Comparison of ENCODE assay signal across 1 cellular context in the genomic region with DNA sequence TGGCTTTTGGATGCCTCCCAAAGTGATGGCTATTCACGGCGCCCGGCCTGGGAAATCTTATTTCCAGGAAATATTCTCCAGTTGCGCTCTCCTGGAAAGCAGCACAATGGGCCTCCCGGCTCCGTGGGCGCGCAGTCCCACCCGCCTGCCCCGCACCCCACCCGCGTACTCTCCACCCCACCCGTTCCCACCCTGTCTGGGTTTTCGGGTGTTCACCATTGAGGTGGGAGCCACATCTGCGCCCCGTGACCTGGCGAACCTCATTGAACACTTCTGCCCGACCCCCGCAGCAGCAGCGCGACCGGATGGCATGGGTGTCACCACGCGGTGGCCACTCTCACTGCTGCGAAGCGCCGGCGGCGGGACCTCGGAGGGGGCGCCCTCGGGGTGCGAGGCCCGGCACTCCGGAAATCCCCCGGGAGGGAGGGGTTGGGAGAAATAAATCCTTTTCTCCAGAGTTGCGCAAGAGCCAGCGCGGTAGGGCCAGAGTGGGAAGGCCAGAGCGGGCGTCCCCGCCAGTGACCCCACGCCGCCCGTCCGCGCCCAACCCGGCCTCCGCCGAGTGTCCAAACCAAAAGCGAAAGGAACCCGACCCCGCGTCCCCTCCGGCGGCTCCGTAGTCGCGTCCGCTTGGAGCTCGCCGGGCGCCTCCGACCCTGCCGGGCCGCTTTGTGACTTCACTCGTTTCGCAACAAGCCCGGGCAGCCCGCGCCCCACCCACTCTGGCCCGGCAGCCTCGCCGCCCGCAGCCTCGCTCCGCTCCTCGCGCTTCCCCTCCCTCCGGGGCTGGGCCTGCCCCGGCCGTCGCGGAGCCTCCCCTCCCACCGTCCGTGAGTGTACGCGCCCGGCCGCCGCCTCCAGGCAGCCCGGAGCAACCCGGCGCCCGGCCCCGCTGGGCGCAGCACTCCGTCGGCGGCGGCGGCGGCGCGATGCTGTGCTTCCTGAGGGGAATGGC.
TF ChIP-seq lines count a peak whose summit lies in the region.

A gene with protein sequence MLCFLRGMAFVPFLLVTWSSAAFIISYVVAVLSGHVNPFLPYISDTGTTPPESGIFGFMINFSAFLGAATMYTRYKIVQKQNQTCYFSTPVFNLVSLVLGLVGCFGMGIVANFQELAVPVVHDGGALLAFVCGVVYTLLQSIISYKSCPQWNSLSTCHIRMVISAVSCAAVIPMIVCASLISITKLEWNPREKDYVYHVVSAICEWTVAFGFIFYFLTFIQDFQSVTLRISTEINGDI (plus strand): TSS at position 720 of the 955 bp plus-strand sequence. CDS start 210 bp downstream, at position 930.

TF ChIP-seq in K562, 482 proteins besides CTCF, POLR2A, EP300 and RAD21 (continued from another document and continues in another):
- no peak for TF ChIP-seq PPARD (CRISPR knock-in tag; IDR thresholded peaks at IDR 0.05)
- no peak for TF ChIP-seq ZSCAN32 (CRISPR knock-in tag; IDR thresholded peaks at IDR 0.05)
- TF ChIP-seq RBM25 (IDR thresholded peaks at IDR 0.05; ENCODE audit: low read depth, low read length, severe bottlenecking), result peak; percentile 100
- TF ChIP-seq ZBTB7A (IDR thresholded peaks at IDR 0.05; ENCODE audit: borderline replicate concordance, control insufficient read depth, low read depth, low read length), result peak; percentile 71; the same call in 1 of the 2 replicates
- TF ChIP-seq ZNF146 (CRISPR knock-in tag; IDR thresholded peaks at IDR 0.05; ENCODE audit: unreplicated experiment), result no peak
- TF ChIP-seq TFAM (CRISPR knock-in tag; conservative IDR thresholded peaks at IDR 0.05), result no peak
- TF ChIP-seq ZNF384 (IDR thresholded peaks at IDR 0.05; ENCODE audit: low read depth, low read length), result no peak
- TF ChIP-seq, protein P1, sequence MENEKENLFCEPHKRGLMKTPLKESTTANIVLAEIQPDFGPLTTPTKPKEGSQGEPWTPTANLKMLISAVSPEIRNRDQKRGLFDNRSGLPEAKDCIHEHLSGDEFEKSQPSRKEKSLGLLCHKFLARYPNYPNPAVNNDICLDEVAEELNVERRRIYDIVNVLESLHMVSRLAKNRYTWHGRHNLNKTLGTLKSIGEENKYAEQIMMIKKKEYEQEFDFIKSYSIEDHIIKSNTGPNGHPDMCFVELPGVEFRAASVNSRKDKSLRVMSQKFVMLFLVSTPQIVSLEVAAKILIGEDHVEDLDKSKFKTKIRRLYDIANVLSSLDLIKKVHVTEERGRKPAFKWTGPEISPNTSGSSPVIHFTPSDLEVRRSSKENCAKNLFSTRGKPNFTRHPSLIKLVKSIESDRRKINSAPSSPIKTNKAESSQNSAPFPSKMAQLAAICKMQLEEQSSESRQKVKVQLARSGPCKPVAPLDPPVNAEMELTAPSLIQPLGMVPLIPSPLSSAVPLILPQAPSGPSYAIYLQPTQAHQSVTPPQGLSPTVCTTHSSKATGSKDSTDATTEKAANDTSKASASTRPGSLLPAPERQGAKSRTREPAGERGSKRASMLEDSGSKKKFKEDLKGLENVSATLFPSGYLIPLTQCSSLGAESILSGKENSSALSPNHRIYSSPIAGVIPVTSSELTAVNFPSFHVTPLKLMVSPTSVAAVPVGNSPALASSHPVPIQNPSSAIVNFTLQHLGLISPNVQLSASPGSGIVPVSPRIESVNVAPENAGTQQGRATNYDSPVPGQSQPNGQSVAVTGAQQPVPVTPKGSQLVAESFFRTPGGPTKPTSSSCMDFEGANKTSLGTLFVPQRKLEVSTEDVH (IDR thresholded peaks at IDR 0.05; ENCODE audit: low read depth, partially characterized antibody), result no peak
- TF ChIP-seq, protein P2, sequence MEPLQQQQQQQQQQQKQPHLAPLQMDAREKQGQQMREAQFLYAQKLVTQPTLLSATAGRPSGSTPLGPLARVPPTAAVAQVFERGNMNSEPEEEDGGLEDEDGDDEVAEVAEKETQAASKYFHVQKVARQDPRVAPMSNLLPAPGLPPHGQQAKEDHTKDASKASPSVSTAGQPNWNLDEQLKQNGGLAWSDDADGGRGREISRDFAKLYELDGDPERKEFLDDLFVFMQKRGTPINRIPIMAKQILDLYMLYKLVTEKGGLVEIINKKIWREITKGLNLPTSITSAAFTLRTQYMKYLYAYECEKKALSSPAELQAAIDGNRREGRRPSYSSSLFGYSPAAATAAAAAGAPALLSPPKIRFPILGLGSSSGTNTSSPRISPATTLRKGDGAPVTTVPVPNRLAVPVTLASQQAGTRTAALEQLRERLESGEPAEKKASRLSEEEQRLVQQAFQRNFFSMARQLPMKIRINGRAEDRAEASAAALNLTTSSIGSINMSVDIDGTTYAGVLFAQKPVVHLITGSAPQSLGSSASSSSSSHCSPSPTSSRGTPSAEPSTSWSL (CRISPR knock-in tag; IDR thresholded peaks at IDR 0.05; ENCODE audit: borderline replicate concordance), result no peak
- TF ChIP-seq ZNF699 (CRISPR knock-in tag; IDR thresholded peaks at IDR 0.05; ENCODE audit: insufficient replicate concordance), result no peak
- TF ChIP-seq NCOR1 (IDR thresholded peaks at IDR 0.05), result no peak
- TF ChIP-seq SIRT6 (IDR thresholded peaks at IDR 0.05; ENCODE audit: low read depth, low read length), result no peak
- peak; percentile 64; the same call in 1 of the 2 replicates for TF ChIP-seq KAT7 (CRISPR knock-in tag; IDR thresholded peaks at IDR 0.05; ENCODE audit: borderline replicate concordance)
- TF ChIP-seq C11orf30 (IDR thresholded peaks at IDR 0.05; ENCODE audit: low read depth), result no peak
- no peak for TF ChIP-seq RFX7 (CRISPR knock-in tag; IDR thresholded peaks at IDR 0.05)
- TF ChIP-seq RNF2 (IDR thresholded peaks at IDR 0.05), result peak; percentile 56
- TF ChIP-seq NFATC3 (IDR thresholded peaks at IDR 0.05), result no peak
- TF ChIP-seq, protein P3, sequence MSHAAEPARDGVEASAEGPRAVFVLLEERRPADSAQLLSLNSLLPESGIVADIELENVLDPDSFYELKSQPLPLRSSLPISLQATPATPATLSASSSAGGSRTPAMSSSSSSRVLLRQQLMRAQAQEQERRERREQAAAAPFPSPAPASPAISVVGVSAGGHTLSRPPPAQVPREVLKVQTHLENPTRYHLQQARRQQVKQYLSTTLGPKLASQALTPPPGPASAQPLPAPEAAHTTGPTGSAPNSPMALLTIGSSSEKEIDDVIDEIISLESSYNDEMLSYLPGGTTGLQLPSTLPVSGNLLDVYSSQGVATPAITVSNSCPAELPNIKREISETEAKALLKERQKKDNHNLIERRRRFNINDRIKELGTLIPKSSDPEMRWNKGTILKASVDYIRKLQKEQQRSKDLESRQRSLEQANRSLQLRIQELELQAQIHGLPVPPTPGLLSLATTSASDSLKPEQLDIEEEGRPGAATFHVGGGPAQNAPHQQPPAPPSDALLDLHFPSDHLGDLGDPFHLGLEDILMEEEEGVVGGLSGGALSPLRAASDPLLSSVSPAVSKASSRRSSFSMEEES (CRISPR knock-in tag; IDR thresholded peaks at IDR 0.05), result no peak
- TF ChIP-seq, protein P4, sequence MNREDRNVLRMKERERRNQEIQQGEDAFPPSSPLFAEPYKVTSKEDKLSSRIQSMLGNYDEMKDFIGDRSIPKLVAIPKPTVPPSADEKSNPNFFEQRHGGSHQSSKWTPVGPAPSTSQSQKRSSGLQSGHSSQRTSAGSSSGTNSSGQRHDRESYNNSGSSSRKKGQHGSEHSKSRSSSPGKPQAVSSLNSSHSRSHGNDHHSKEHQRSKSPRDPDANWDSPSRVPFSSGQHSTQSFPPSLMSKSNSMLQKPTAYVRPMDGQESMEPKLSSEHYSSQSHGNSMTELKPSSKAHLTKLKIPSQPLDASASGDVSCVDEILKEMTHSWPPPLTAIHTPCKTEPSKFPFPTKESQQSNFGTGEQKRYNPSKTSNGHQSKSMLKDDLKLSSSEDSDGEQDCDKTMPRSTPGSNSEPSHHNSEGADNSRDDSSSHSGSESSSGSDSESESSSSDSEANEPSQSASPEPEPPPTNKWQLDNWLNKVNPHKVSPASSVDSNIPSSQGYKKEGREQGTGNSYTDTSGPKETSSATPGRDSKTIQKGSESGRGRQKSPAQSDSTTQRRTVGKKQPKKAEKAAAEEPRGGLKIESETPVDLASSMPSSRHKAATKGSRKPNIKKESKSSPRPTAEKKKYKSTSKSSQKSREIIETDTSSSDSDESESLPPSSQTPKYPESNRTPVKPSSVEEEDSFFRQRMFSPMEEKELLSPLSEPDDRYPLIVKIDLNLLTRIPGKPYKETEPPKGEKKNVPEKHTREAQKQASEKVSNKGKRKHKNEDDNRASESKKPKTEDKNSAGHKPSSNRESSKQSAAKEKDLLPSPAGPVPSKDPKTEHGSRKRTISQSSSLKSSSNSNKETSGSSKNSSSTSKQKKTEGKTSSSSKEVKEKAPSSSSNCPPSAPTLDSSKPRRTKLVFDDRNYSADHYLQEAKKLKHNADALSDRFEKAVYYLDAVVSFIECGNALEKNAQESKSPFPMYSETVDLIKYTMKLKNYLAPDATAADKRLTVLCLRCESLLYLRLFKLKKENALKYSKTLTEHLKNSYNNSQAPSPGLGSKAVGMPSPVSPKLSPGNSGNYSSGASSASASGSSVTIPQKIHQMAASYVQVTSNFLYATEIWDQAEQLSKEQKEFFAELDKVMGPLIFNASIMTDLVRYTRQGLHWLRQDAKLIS (CRISPR knock-in tag; IDR thresholded peaks at IDR 0.05), result 0 out of 2 replicates have a peak, but pooled peaks have one; percentile 47
- TF ChIP-seq, protein P5, sequence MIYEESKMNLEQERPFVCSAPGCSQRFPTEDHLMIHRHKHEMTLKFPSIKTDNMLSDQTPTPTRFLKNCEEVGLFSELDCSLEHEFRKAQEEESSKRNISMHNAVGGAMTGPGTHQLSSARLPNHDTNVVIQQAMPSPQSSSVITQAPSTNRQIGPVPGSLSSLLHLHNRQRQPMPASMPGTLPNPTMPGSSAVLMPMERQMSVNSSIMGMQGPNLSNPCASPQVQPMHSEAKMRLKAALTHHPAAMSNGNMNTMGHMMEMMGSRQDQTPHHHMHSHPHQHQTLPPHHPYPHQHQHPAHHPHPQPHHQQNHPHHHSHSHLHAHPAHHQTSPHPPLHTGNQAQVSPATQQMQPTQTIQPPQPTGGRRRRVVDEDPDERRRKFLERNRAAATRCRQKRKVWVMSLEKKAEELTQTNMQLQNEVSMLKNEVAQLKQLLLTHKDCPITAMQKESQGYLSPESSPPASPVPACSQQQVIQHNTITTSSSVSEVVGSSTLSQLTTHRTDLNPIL (CRISPR knock-in tag; IDR thresholded peaks at IDR 0.05), result no peak
- no peak; the same call in 1 of the 2 replicates for TF ChIP-seq ZNF75A (CRISPR knock-in tag; IDR thresholded peaks at IDR 0.05)
- TF ChIP-seq, protein P6, sequence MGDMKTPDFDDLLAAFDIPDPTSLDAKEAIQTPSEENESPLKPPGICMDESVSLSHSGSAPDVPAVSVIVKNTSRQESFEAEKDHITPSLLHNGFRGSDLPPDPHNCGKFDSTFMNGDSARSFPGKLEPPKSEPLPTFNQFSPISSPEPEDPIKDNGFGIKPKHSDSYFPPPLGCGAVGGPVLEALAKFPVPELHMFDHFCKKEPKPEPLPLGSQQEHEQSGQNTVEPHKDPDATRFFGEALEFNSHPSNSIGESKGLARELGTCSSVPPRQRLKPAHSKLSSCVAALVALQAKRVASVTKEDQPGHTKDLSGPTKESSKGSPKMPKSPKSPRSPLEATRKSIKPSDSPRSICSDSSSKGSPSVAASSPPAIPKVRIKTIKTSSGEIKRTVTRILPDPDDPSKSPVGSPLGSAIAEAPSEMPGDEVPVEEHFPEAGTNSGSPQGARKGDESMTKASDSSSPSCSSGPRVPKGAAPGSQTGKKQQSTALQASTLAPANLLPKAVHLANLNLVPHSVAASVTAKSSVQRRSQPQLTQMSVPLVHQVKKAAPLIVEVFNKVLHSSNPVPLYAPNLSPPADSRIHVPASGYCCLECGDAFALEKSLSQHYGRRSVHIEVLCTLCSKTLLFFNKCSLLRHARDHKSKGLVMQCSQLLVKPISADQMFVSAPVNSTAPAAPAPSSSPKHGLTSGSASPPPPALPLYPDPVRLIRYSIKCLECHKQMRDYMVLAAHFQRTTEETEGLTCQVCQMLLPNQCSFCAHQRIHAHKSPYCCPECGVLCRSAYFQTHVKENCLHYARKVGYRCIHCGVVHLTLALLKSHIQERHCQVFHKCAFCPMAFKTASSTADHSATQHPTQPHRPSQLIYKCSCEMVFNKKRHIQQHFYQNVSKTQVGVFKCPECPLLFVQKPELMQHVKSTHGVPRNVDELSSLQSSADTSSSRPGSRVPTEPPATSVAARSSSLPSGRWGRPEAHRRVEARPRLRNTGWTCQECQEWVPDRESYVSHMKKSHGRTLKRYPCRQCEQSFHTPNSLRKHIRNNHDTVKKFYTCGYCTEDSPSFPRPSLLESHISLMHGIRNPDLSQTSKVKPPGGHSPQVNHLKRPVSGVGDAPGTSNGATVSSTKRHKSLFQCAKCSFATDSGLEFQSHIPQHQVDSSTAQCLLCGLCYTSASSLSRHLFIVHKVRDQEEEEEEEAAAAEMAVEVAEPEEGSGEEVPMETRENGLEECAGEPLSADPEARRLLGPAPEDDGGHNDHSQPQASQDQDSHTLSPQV (IDR thresholded peaks at IDR 0.05), result peak; percentile 79
- TF ChIP-seq GTF2F1 (IDR thresholded peaks at IDR 0.05; ENCODE audit: low read depth, low read length), result no peak
- peak; percentile 82 for TF ChIP-seq ZNF175 (CRISPR knock-in tag; IDR thresholded peaks at IDR 0.05; ENCODE audit: low read depth)
- no peak for TF ChIP-seq ETV5 (CRISPR knock-in tag; IDR thresholded peaks at IDR 0.05; ENCODE audit: low read depth)
- TF ChIP-seq ZNF282 (CRISPR knock-in tag; IDR thresholded peaks at IDR 0.05), result no peak
- TF ChIP-seq LEF1 (IDR thresholded peaks at IDR 0.05), result no peak
- TF ChIP-seq BCL6 (CRISPR knock-in tag; IDR thresholded peaks at IDR 0.05), result no peak
- peak; percentile 70; the same call in 1 of the 2 replicates for TF ChIP-seq PML (IDR thresholded peaks at IDR 0.05; ENCODE audit: low read length)
- no peak for TF ChIP-seq ARNT (IDR thresholded peaks at IDR 0.05)
- no peak for TF ChIP-seq MTF1 (CRISPR knock-in tag; IDR thresholded peaks at IDR 0.05; ENCODE audit: borderline replicate concordance)
- TF ChIP-seq, protein P7, sequence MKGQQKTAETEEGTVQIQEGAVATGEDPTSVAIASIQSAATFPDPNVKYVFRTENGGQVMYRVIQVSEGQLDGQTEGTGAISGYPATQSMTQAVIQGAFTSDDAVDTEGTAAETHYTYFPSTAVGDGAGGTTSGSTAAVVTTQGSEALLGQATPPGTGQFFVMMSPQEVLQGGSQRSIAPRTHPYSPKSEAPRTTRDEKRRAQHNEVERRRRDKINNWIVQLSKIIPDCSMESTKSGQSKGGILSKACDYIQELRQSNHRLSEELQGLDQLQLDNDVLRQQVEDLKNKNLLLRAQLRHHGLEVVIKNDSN (CRISPR knock-in tag; IDR thresholded peaks at IDR 0.05), result no peak
- no peak for TF ChIP-seq PCBP2 (IDR thresholded peaks at IDR 0.05; ENCODE audit: low read depth, low read length, poor library complexity, severe bottlenecking)
- no peak for TF ChIP-seq POLR3G (IDR thresholded peaks at IDR 0.05; ENCODE audit: extremely low read depth, insufficient read length, insufficient replicate concordance)
- peak; percentile 59 for TF ChIP-seq ELF1 (tag; IDR thresholded peaks at IDR 0.05)
- TF ChIP-seq GABPB2 (CRISPR knock-in tag; conservative IDR thresholded peaks at IDR 0.05), result no peak
- peak; percentile 38 for TF ChIP-seq TAF9B (IDR thresholded peaks at IDR 0.05; ENCODE audit: partially characterized antibody)
- TF ChIP-seq DNMT1 (IDR thresholded peaks at IDR 0.05), result no peak
- TF ChIP-seq SMAD1 (IDR thresholded peaks at IDR 0.05; ENCODE audit: low read depth, low read length, partially characterized antibody), result no peak
- TF ChIP-seq, protein P8, sequence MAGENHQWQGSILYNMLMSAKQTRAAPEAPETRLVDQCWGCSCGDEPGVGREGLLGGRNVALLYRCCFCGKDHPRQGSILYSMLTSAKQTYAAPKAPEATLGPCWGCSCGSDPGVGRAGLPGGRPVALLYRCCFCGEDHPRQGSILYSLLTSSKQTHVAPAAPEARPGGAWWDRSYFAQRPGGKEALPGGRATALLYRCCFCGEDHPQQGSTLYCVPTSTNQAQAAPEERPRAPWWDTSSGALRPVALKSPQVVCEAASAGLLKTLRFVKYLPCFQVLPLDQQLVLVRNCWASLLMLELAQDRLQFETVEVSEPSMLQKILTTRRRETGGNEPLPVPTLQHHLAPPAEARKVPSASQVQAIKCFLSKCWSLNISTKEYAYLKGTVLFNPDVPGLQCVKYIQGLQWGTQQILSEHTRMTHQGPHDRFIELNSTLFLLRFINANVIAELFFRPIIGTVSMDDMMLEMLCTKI (IDR thresholded peaks at IDR 0.05; ENCODE audit: partially characterized antibody), result no peak
- TF ChIP-seq HNRNPLL (IDR thresholded peaks at IDR 0.05; ENCODE audit: low read depth, low read length, poor library complexity, severe bottlenecking), result peak; percentile 61
